In genomic region chr1:242877743-242878142, GRCh38 we compare ENCODE assay signal across 25 cellular contexts.
"Had no signal": no experiment of that assay in that cellular context is flagged by ENCODE, and none has a peak within 500 bp of the region (broad histone marks: within the 10 kb centered on the region; RNA-seq: fewer than 3 reads in every experiment).

No MANE protein-coding gene starts in this region.

- H3K27ac Mint-ChIP-seq: immature natural killer cell; mesothelial cell of epicardium; naive B cell; natural killer cell treated with Interleukin-12 subunit alpha and Interleukin-12 subunit beta and Interleukin-15 and Interleukin-18, amount 100 ng/mL, for 72 hours; stimulated activated memory B cell treated with anti-CD40 and anti-IgM and Interleukin-4, amounts not matched to agents 10 μg/mL and 1 μg/mL and 100 μg/mL, for 72 hours; stimulated activated naive CD8-positive, alpha-beta T cell treated with anti-CD3 and anti-CD28 coated beads, Interleukin-15, amount 100 ng/mL, for 72 hours; type B pancreatic cell had no signal

- H3K36me3 Mint-ChIP-seq: immature natural killer cell; mesothelial cell of epicardium; naive B cell; natural killer cell treated with Interleukin-12 subunit alpha and Interleukin-12 subunit beta and Interleukin-15 and Interleukin-18, amount 100 ng/mL, for 72 hours; stimulated activated memory B cell treated with anti-CD40 and anti-IgM and Interleukin-4, amounts not matched to agents 10 μg/mL and 1 μg/mL and 100 μg/mL, for 72 hours; type B pancreatic cell had no signal

- H3K36me3 ChIP-seq: ovary, prostate gland, sigmoid colon, spleen, tibial nerve, uterus had no signal

- H3K27me3 ChIP-seq: ovary, sigmoid colon, spleen, tibial nerve, uterus had no signal

- H3K9me3 ChIP-seq: ovary, prostate gland, sigmoid colon, spleen, tibial nerve, uterus had no signal

- H3K4me3 Mint-ChIP-seq: immature natural killer cell; mesothelial cell of epicardium; naive B cell; natural killer cell treated with Interleukin-12 subunit alpha and Interleukin-12 subunit beta and Interleukin-15 and Interleukin-18, amount 100 ng/mL, for 72 hours; stimulated activated memory B cell treated with anti-CD40 and anti-IgM and Interleukin-4, amounts not matched to agents 10 μg/mL and 1 μg/mL and 100 μg/mL, for 72 hours; stimulated activated naive CD8-positive, alpha-beta T cell treated with anti-CD3 and anti-CD28 coated beads, Interleukin-15, amount 100 ng/mL, for 72 hours; type B pancreatic cell had no signal

- H3K4me3 ChIP-seq: lung, ovary, prostate gland, sigmoid colon, spleen, tibial nerve, uterus had no signal

- H3K27ac ChIP-seq: ovary, prostate gland, sigmoid colon, spleen, tibial nerve, uterus had no signal

- DNase-seq: hypothalamus; immature natural killer cell; kidney; mesendoderm; naive B cell; ovary; posterior cingulate gyrus; retina; sigmoid colon; small intestine; spleen; stimulated activated CD4-positive, alpha-beta T cell treated with anti-CD3 and anti-CD28 coated beads, Interleukin-4, amount 100 ng/mL, for 24 hours; stimulated activated naive CD4-positive, alpha-beta T cell treated with Interleukin-2 at 50 U/mL for 16 hours; stimulated activated naive CD8-positive, alpha-beta T cell treated with anti-CD3 and anti-CD28 coated beads, Interleukin-15, amount 100 ng/mL, for 72 hours; substantia nigra; uterus had no signal

- FAIRE-seq: islet of Langerhans, kidney, small intestine had no signal

- ATAC-seq: left lobe of liver; stimulated activated memory B cell treated with anti-CD40 and anti-IgM and Interleukin-4, amounts not matched to agents 10 μg/mL and 1 μg/mL and 100 μg/mL, for 72 hours; stimulated activated naive CD8-positive, alpha-beta T cell treated with anti-CD3 and anti-CD28 coated beads, Interleukin-15, amount 100 ng/mL, for 72 hours had no signal

- H3K4me1 Mint-ChIP-seq: immature natural killer cell; naive B cell; stimulated activated memory B cell treated with anti-CD40 and anti-IgM and Interleukin-4, amounts not matched to agents 10 μg/mL and 1 μg/mL and 100 μg/mL, for 72 hours; stimulated activated naive CD8-positive, alpha-beta T cell treated with anti-CD3 and anti-CD28 coated beads, Interleukin-15, amount 100 ng/mL, for 72 hours had no signal

- H3K4me1 ChIP-seq: prostate gland, sigmoid colon, spleen, tibial nerve, uterus had no signal

- H3K27me3 Mint-ChIP-seq: stimulated activated naive CD8-positive, alpha-beta T cell treated with anti-CD3 and anti-CD28 coated beads, Interleukin-15, amount 100 ng/mL, for 72 hours had no signal

- H3K9me3 Mint-ChIP-seq: immature natural killer cell; mesothelial cell of epicardium; naive B cell; natural killer cell treated with Interleukin-12 subunit alpha and Interleukin-12 subunit beta and Interleukin-15 and Interleukin-18, amount 100 ng/mL, for 72 hours; stimulated activated memory B cell treated with anti-CD40 and anti-IgM and Interleukin-4, amounts not matched to agents 10 μg/mL and 1 μg/mL and 100 μg/mL, for 72 hours; stimulated activated naive CD8-positive, alpha-beta T cell treated with anti-CD3 and anti-CD28 coated beads, Interleukin-15, amount 100 ng/mL, for 72 hours; type B pancreatic cell had no signal
